In the genomic region with DNA sequence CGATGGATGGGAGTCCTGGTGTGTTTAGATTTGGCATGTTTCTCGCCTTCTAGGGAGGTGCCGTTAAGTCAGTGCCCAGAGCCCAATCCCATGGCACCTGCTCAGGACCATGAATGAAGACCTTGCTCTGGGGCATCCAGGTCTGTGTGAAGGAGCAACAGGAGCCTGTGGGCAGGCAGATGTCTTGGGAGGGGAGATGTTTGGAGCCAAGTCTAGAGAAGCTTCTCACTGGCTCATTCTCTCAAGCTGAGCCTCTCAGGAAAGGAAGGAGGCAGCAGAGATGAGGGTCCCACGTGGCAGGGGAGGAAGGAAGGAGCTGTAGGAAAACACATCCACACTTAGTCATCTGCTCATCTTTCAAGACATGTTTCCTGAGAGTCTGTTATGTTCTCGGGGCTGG, we compare ENCODE assay signal across 20 cellular contexts. TPM values are rescaled to one million over a fixed set of nuclear protein-coding genes. Genes with fewer than 3 reads are reported as not detected.
"Had no signal": no experiment of that assay in that cellular context is flagged by ENCODE, and none has a peak within 500 bp of the region (broad histone marks: within the 10 kb centered on the region; RNA-seq: fewer than 3 reads in every experiment).

No MANE protein-coding gene starts in this region.

- ATAC-seq: activated CD4-positive, alpha-beta T cell treated with anti-CD3 and anti-CD28 coated beads for 36 hours; activated naive CD4-positive, alpha-beta T cell treated with anti-CD3 and anti-CD28 coated beads, Interleukin-2, amount 50 U/mL, for 72 hours had no signal

- H3K36me3 Mint-ChIP-seq: memory B cell had no signal

- H3K27me3 Mint-ChIP-seq: activated CD4-positive, alpha-beta T cell treated with anti-CD3 and anti-CD28 coated beads for 36 hours; memory B cell had no signal

- H3K9me3 Mint-ChIP-seq: activated naive CD4-positive, alpha-beta T cell treated with anti-CD3 and anti-CD28 coated beads, Interleukin-2, amount 50 U/mL, for 72 hours; memory B cell; nephron progenitor cell had no signal

- H3K4me3 Mint-ChIP-seq: activated CD4-positive, alpha-beta T cell treated with anti-CD3 and anti-CD28 coated beads for 36 hours; memory B cell; nephron progenitor cell had no signal

- DNase-seq: activated CD4-positive, alpha-beta T cell treated with anti-CD3 and anti-CD28 coated beads for 36 hours; activated CD8-positive, alpha-beta memory T cell treated with anti-CD3 and anti-CD28 coated beads for 24 hours; aorta; dorsolateral prefrontal cortex; foreskin melanocyte; left ventricle myocardium inferior; nephron progenitor cell; stimulated activated CD4-positive, alpha-beta T cell treated with anti-CD3 and anti-CD28 coated beads, Interleukin-4, amount 100 ng/mL, for 1 hour; SW 1271; T1000; tibial artery; uterus had no signal

- H3K4me1 ChIP-seq: breast epithelium, left ventricle myocardium inferior, tibial artery, uterus had no signal

- H3K27ac Mint-ChIP-seq: activated CD4-positive, alpha-beta T cell treated with anti-CD3 and anti-CD28 coated beads for 36 hours; memory B cell; nephron progenitor cell had no signal

- H3K27ac ChIP-seq: breast epithelium, dorsolateral prefrontal cortex, left ventricle myocardium inferior, tibial artery, uterus, VCaP had no signal

- H3K36me3 ChIP-seq: breast epithelium, left ventricle myocardium inferior, tibial artery, uterus had no signal

- H3K4me3 ChIP-seq: breast epithelium, dorsolateral prefrontal cortex, left ventricle myocardium inferior, tibial artery, uterus had no signal

- H3K9me3 ChIP-seq: breast epithelium, left ventricle myocardium inferior, tibial artery, uterus had no signal

- H3K27me3 ChIP-seq: breast epithelium, tibial artery, uterus had no signal

RNA-seq across cellular contexts. Expression of a gene that starts 9.5 kb away (rescaled TPM):
- polyA plus RNA-seq: keratinocyte had no signal

RNA-seq across cellular contexts. Expression of a gene that starts 28.3 kb away (rescaled TPM):
- total RNA-seq: breast epithelium, cerebellum, left ventricle myocardium inferior, osteocyte, renal cortical epithelial cell had no signal
- polyA plus RNA-seq: aorta, keratinocyte had no signal
